Comparison of ENCODE assay signal across 20 cellular contexts in the genomic region with DNA sequence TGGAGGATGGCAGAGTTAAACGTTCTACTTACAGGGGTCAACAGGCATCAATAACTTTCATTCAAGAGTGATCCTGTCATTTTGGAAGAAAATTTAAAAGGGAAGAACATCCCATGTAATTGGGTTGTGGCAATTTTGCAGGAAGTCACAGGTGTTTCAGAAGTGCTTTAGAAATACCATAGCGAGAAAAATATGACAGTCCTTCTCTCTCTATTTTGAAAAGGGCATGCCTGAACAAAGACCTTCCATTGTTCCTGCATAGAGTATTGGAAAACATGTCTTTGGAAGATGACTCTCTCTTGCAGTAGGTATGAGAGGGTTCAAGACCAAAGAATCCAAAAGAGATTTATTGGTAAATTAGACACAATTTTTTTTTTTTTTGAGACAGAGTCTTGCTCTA.
A peak's percentile ranks its signal among the peaks of the same experiment; 100 is the strongest.
DNase-seq lines count a peak whose midpoint lies in the region; ATAC-seq, FAIRE-seq and TF ChIP-seq lines count a peak whose summit lies in the region.
"Had no signal": no experiment of that assay in that cellular context is flagged by ENCODE, and none has a peak within 500 bp of the region (broad histone marks: within the 10 kb centered on the region; RNA-seq: fewer than 3 reads in every experiment).

No MANE protein-coding gene starts in this region.

- H3K79me2 ChIP-seq in mammary epithelial cell (ENCODE audit: insufficient read depth, low read length) (no peaks in the 10 kb centered on the region), keratinocyte (ENCODE audit: control insufficient read depth, insufficient read depth, low read length) (no peaks in the 10 kb centered on the region)

- H3K36me3 ChIP-seq in mammary epithelial cell (ENCODE audit: insufficient read depth, low read length): no peaks in the 10 kb centered on the region
- no peaks in the 10 kb centered on the region for H3K36me3 ChIP-seq in keratinocyte (ENCODE audit: control insufficient read depth in 2 of 2, extremely low read depth in 1 of 2, insufficient read depth in 2 of 2, low read length in 2 of 2)
- no peaks in the 10 kb centered on the region for H3K36me3 ChIP-seq in mucosa of descending colon (ENCODE audit: low read depth)

- in situ Hi-C loops in mammary epithelial cell (cut with MboI; ENCODE audit: low sequenced_read_pairs in 2 of 2): no loop called here

- no peak overlapping the region for H3K9ac ChIP-seq in mammary epithelial cell (ENCODE audit: insufficient read depth, low read length)
- H3K9ac ChIP-seq in keratinocyte (ENCODE audit: control insufficient read depth, extremely low read depth, insufficient read depth, low read length): no peak overlapping the region

- dilution Hi-C loops in mammary epithelial cell (cut with HindIII; ENCODE audit: low sequenced_read_pairs): no loop called here
- dilution Hi-C loops in keratinocyte (cut with MboI; ENCODE audit: extremely low pct_ligation_motif_present, low sequenced_read_pairs): no loop called here

- POLR2A ChIA-PET in MCF 10A (lab: Yijun Ruan, JAX): interaction anchor here (0.6 to 4.1 kb wide), 5 partner anchors 9 to 91 kb away, joined by 3 to 18 read pairs (median 3); no protein-coding TSS in a partner anchor

- H3K27me3 ChIP-seq in mammary epithelial cell (ENCODE audit: insufficient read depth, low read length) (no peaks in the 10 kb centered on the region), keratinocyte (ENCODE audit: control insufficient read depth, extremely low read depth, insufficient read depth, low read length) (no peaks in the 10 kb centered on the region)

- H3K9me3 ChIP-seq in mammary epithelial cell (replicated peaks; ENCODE audit: insufficient read depth, low read length) (no peaks in the 10 kb centered on the region), keratinocyte (ENCODE audit: control insufficient read depth, low read depth, low read length) (no peaks in the 10 kb centered on the region), mucosa of descending colon (no peaks in the 10 kb centered on the region)

- no peaks in the 10 kb centered on the region for H3K9me3 Mint-ChIP-seq in MCF 10A (ENCODE audit: unreplicated experiment)
- H3K9me3 Mint-ChIP-seq: CD8-positive, alpha-beta memory T cell; HFFc6 had no signal

- no peak overlapping the region for H3K27ac Mint-ChIP-seq in MCF 10A (ENCODE audit: low read depth, unreplicated experiment)
- H3K27ac Mint-ChIP-seq: HFFc6 had no signal

- H3K4me1 ChIP-seq in mammary epithelial cell (ENCODE audit: insufficient read depth, low read length) (peaks cover 14% of the 10 kb centered on the region), keratinocyte (ENCODE audit: control insufficient read depth, extremely low read depth, insufficient read depth, low read length) (peaks cover 15% of the 10 kb centered on the region), mucosa of descending colon (ENCODE audit: low read depth) (peaks cover 18% of the 10 kb centered on the region)

- intact Hi-C loops in mammary epithelial cell (cut with micrococcal nuclease) (no loop called here), MCF 10A (cut with micrococcal nuclease) (no loop called here), mucosa of descending colon (cut with DNase I, micrococcal nuclease) (no loop called here)

- DNase-seq in mammary epithelial cell: no peak
- no peak for DNase-seq in MCF 10A (ENCODE audit: unreplicated experiment)
- DNase-seq in NCI-H2227 treated with DMSO at 0.1 percent for 48 hours (lab: John Stamatoyannopoulos, UW): peak; percentile 64
- no peak for DNase-seq in keratinocyte (ENCODE audit: low read depth, low spot score)
- no peak for DNase-seq in activated CD4-positive, CD25-positive, alpha-beta regulatory T cell (lab: John Stamatoyannopoulos, UW)
- DNase-seq in mucosa of descending colon: no peak
- DNase-seq in NCI-H226: no peak
- DNase-seq: ACHN; C1 segment of cervical spinal cord; CD8-positive, alpha-beta memory T cell; DMS79; HFFc6; KBM-7; MV-4-11; NCI-H146; NCI-H2029 treated with DMSO at 0.1 percent for 48 hours; NCI-H524; NCI-H82 had no signal

- no peak overlapping the region for H3K4me3 Mint-ChIP-seq in MCF 10A (ENCODE audit: unreplicated experiment)
- H3K4me3 Mint-ChIP-seq: CD8-positive, alpha-beta memory T cell; HFFc6 had no signal

- H3K4me2 ChIP-seq in mammary epithelial cell (ENCODE audit: insufficient read depth, low read depth, low read length) (no peak overlapping the region), keratinocyte (ENCODE audit: control insufficient read depth, extremely low read depth, insufficient read depth, low read depth, low read length) (peak overlapping the region; percentile 6)

- no peak for TF ChIP-seq CTCF in mammary epithelial cell (conservative IDR thresholded peaks at IDR 0.05 in 1 of 2, IDR thresholded peaks at IDR 0.05 in 1 of 2; ENCODE audit: extremely low read depth in 1 of 2, insufficient read depth in 1 of 2, low read depth in 1 of 2, low read length in 2 of 2)
- TF ChIP-seq CTCF in MCF 10A (IDR thresholded peaks at IDR 0.05; ENCODE audit: unreplicated experiment): no peak
- TF ChIP-seq CTCF in keratinocyte (optimal IDR thresholded peaks at IDR 0.05 in 1 of 3, IDR thresholded peaks at IDR 0.05 in 1 of 3, conservative IDR thresholded peaks at IDR 0.05 in 1 of 3; ENCODE audit: extremely low read depth in 1 of 3, insufficient read depth in 2 of 3, low read length in 3 of 3): no peak
- TF ChIP-seq CTCF in mucosa of descending colon (IDR thresholded peaks at IDR 0.05): no peak

- H4K20me1 ChIP-seq in mammary epithelial cell (ENCODE audit: insufficient read depth, low read length) (no peaks in the 10 kb centered on the region), keratinocyte (ENCODE audit: control insufficient read depth, extremely low read depth, insufficient read depth, low read length) (no peaks in the 10 kb centered on the region)

- H3K4me1 Mint-ChIP-seq in MCF 10A (ENCODE audit: insufficient read depth, unreplicated experiment): peaks cover 14% of the 10 kb centered on the region

- BruUV-seq in mammary epithelial cell (replicated peaks; lab: Mats Ljungman, UMichigan): no TSS peak
- no TSS peak for BruUV-seq in MCF 10A (replicated peaks; lab: Mats Ljungman, UMichigan)

- H2AFZ ChIP-seq in mammary epithelial cell (ENCODE audit: low read depth, low read length) (peak overlapping the region; percentile 51), keratinocyte (ENCODE audit: control insufficient read depth, low read length) (no peak overlapping the region)

- FAIRE-seq in keratinocyte (lab: Jason Lieb, UNC): peak; percentile 56
- FAIRE-seq: D721Med, H54 had no signal

- H3K9me1 ChIP-seq in keratinocyte (ENCODE audit: control insufficient read depth, extremely low read depth, insufficient read depth, low read length): no peaks in the 10 kb centered on the region

- CTCF ChIA-PET in mammary epithelial cell (lab: Charles Lee; ENCODE audit: low non-redundant PET) (no interaction called here), MCF 10A (lab: Yijun Ruan, JAX) (interaction anchor here (0.7 to 1.4 kb wide), 3 partner anchors 16 to 39 kb away, joined by 3 read pairs; no protein-coding TSS in a partner anchor)

- H3K27me3 Mint-ChIP-seq in MCF 10A (ENCODE audit: insufficient read depth, unreplicated experiment): no peaks in the 10 kb centered on the region
- H3K27me3 Mint-ChIP-seq: CD8-positive, alpha-beta memory T cell had no signal

- H3K4me3 ChIP-seq in mammary epithelial cell (replicated peaks in 1 of 3; ENCODE audit: insufficient read depth in 1 of 3, low read depth in 2 of 3, low read length in 3 of 3) (no peak overlapping the region), keratinocyte (ENCODE audit: control insufficient read depth in 2 of 3, extremely low read depth in 1 of 3, insufficient read depth in 2 of 3, low read depth in 1 of 3, low read length in 3 of 3) (no peak overlapping the region), mucosa of descending colon (no peak overlapping the region)

- H3K27ac ChIP-seq in mammary epithelial cell (ENCODE audit: insufficient read depth, low read depth, low read length) (no peak overlapping the region), keratinocyte (ENCODE audit: control insufficient read depth, insufficient read depth, low read length) (no peak overlapping the region)

- H3K36me3 Mint-ChIP-seq in MCF 10A (ENCODE audit: insufficient read depth, unreplicated experiment): no peaks in the 10 kb centered on the region

- 38% methylated on average over 2 of the region's 2 CpGs for WGBS in mammary epithelial cell (ENCODE audit: low coverage, missing lambda C conversion rate)

- no peak for ATAC-seq in mucosa of descending colon
